ENCODE assay signal across 8 cellular contexts in genomic region chr4:72112514-72113156, GRCh38.
DNase-seq lines count a peak whose midpoint lies in the region; ATAC-seq and TF ChIP-seq lines count a peak whose summit lies in the region.

No MANE protein-coding gene starts in this region.

- intact Hi-C loops in posterior vena cava (cut with DNase I), result no loop called here

- DNase-seq in brain pericyte (ENCODE audit: low read depth, low spot score) (peak; percentile 8), stromal cell of bone marrow (ENCODE audit: low read depth) (peak; percentile 56), BE2C (no peak), posterior vena cava (ENCODE audit: low spot score) (no peak)
- no peak for DNase-seq in effector memory CD4-positive, alpha-beta T cell

- no peaks in the 10 kb centered on the region for H3K4me1 ChIP-seq in BE2C
- no peaks in the 10 kb centered on the region for H3K4me1 ChIP-seq in effector memory CD4-positive, alpha-beta T cell (ENCODE audit: control insufficient read depth, insufficient read depth, low read length, poor library complexity, severe bottlenecking)

- ATAC-seq in GM18502 (IDR thresholded peaks at IDR 0.05; ENCODE audit: poor library complexity, unreplicated experiment) (peak; percentile 98), GM21447 (IDR thresholded peaks at IDR 0.05; ENCODE audit: unreplicated experiment) (peak; percentile 94), HG03565 (IDR thresholded peaks at IDR 0.05; ENCODE audit: unreplicated experiment) (peak; percentile 95)

- no peak for TF ChIP-seq CTCF in BE2C (IDR thresholded peaks at IDR 0.05; ENCODE audit: low read depth, low read length)

- H3K4me3 ChIP-seq in BE2C (ENCODE audit: low read depth, low read length), result no peak overlapping the region
- no peak overlapping the region for H3K4me3 ChIP-seq in effector memory CD4-positive, alpha-beta T cell (ENCODE audit: insufficient read depth, low read depth, low read length, poor library complexity, severe bottlenecking)

- H3K27me3 ChIP-seq in BE2C, result peaks cover 3% of the 10 kb centered on the region; the same call in 1 of the 2 replicates
- H3K27me3 ChIP-seq in effector memory CD4-positive, alpha-beta T cell (replicated peaks; ENCODE audit: control insufficient read depth, insufficient read depth, low read length, poor library complexity, severe bottlenecking), result no peaks in the 10 kb centered on the region

- H3K9me3 ChIP-seq in BE2C, result no peaks in the 10 kb centered on the region
- no peaks in the 10 kb centered on the region for H3K9me3 ChIP-seq in effector memory CD4-positive, alpha-beta T cell (ENCODE audit: control insufficient read depth, low read length)

- H3K27ac ChIP-seq in effector memory CD4-positive, alpha-beta T cell (ENCODE audit: insufficient read depth, low read length, poor library complexity, severe bottlenecking), result no peak overlapping the region

- H3K36me3 ChIP-seq in BE2C, result no peaks in the 10 kb centered on the region
- no peaks in the 10 kb centered on the region for H3K36me3 ChIP-seq in effector memory CD4-positive, alpha-beta T cell (ENCODE audit: control insufficient read depth, insufficient read depth, low read length)

Comparison
In these comparisons a context has a peak if more than half of its experiments do, and no peak if none do; other contexts are left out.
1. DNase-seq: peak in brain pericyte (single experiment) and stromal cell of bone marrow (single experiment); none in BE2C (single experiment), effector memory CD4-positive, alpha-beta T cell (0 of 3) and posterior vena cava (single experiment).
2. Peak in every context shown above with its lines, with median percentiles within 50 percentile points of each other: ATAC-seq.